In the genomic region with DNA sequence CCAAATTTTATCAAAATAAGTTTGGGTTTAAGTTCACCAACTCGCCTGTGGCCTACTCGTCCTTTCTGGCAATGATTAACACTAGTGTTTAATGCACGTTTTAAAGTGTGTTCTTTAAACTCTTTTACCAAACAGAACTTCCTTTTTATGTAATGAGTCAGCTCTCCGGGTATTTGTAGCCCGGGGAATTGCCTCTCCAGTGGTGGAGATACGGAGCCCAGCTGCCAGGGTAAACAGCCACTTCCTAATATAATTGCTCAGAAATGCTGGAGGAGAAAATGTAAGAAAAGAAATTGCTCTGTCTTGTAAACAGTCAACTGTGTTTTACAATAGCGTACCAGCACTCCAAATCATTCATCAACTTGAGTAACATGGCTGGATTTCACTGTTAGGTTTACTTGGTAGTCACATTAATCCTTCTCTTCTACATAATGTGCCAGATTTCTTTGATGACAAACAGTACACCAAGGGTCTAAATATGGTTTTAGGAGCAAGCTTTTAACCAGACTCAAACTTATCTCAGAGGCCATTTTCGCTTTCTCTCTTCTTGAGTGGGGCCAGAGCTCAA, we compare ENCODE assay signal across 8 cellular contexts.
A peak's percentile ranks its signal among the peaks of the same experiment; 100 is the strongest.
DNase-seq lines count a peak whose midpoint lies in the region; ATAC-seq and TF ChIP-seq lines count a peak whose summit lies in the region.

No MANE protein-coding gene starts in this region.

- H3K4me1 ChIP-seq in heart right ventricle (peaks cover 7 to 47% (median 30%) of the 10 kb centered on the region in 9 donors), gastrocnemius medialis (peaks cover 38 to 42% of the 10 kb centered on the region in 2 donors)

- no peak for TF ChIP-seq POLR2A in gastrocnemius medialis (IDR thresholded peaks at IDR 0.05)

- H3K4me1 Mint-ChIP-seq in activated naive CD4-positive, alpha-beta T cell treated with anti-CD3 and anti-CD28 coated beads, Interleukin-2, amount 50 U/mL, for 24 hours: peaks cover 16% of the 10 kb centered on the region
- H3K4me1 Mint-ChIP-seq in activated T-helper 2 cell treated with anti-CD3 and anti-CD28 coated beads, Interferon-gamma antibody, Interleukin-2, Interleukin-4, amounts not matched to agents 10 μg/mL and 5 μg/mL and 100 μg/mL, durations not matched to agents 14 hours and 24 hours and 36 hours (ENCODE audit: low read depth): peaks cover 44% of the 10 kb centered on the region

- in situ Hi-C loops in gastrocnemius medialis (cut with MboI; ENCODE audit: low sequenced_read_pairs in 4 of 4): no loop called here

- peak overlapping the region; percentile 35 for H3K27ac Mint-ChIP-seq in activated naive CD4-positive, alpha-beta T cell treated with anti-CD3 and anti-CD28 coated beads, Interleukin-2, amount 50 U/mL, for 24 hours
- H3K27ac Mint-ChIP-seq in activated naive CD4-positive, alpha-beta T cell treated with anti-CD3 and anti-CD28 coated beads, Interleukin-2, amount 50 U/mL, for 72 hours: no peak overlapping the region
- peak overlapping the region; percentile 80 for H3K27ac Mint-ChIP-seq in activated T-helper 2 cell treated with anti-CD3 and anti-CD28 coated beads, Interferon-gamma antibody, Interleukin-2, Interleukin-4, amounts not matched to agents 10 μg/mL and 5 μg/mL and 100 μg/mL, durations not matched to agents 14 hours and 24 hours and 36 hours

- no peak for ATAC-seq in activated naive CD4-positive, alpha-beta T cell treated with anti-CD3 and anti-CD28 coated beads, Interleukin-2, amount 50 U/mL, for 72 hours
- ATAC-seq in HG02610 (IDR thresholded peaks at IDR 0.05; ENCODE audit: unreplicated experiment) (peak; percentile 84), heart right ventricle (peak; percentile 74 to 95 (median 92)), gastrocnemius medialis (peak; percentile 66 to 69), HG03159 (IDR thresholded peaks at IDR 0.05; ENCODE audit: unreplicated experiment) (no peak)

- no peaks in the 10 kb centered on the region for H3K36me3 ChIP-seq in heart right ventricle
- H3K36me3 ChIP-seq in gastrocnemius medialis: no peaks in the 10 kb centered on the region

- intact Hi-C loops in activated T-helper 2 cell treated with anti-CD3 and anti-CD28 coated beads, Interferon-gamma antibody, Interleukin-2, Interleukin-4, amounts not matched to agents 10 μg/mL and 5 μg/mL and 100 μg/mL, durations not matched to agents 14 hours and 24 hours and 36 hours (cut with micrococcal nuclease): loop anchor here (5.0 kb wide), 2 partner anchors 189 to 256 kb away; no protein-coding TSS in a partner anchor
- intact Hi-C loops in heart right ventricle (cut with DNase I) (loop anchor here in 8 of 10 donors (1.0 to 10.0 kb wide), 8 partner anchors 17 to 189 kb away; a partner anchor contains a TSS), gastrocnemius medialis (cut with DNase I; ENCODE audit: low total_unique reads) (loop anchor here (5.0 to 10.0 kb wide), 4 partner anchors 64 to 309 kb away; no protein-coding TSS in a partner anchor)

- H3K27ac ChIP-seq in heart right ventricle (peak overlapping the region; percentile 37 to 91 (median 86)), gastrocnemius medialis (peak overlapping the region; percentile 75 to 80 (median 78))

- H3K27me3 Mint-ChIP-seq in activated naive CD4-positive, alpha-beta T cell treated with anti-CD3 and anti-CD28 coated beads, Interleukin-2, amount 50 U/mL, for 24 hours: no peaks in the 10 kb centered on the region
- H3K27me3 Mint-ChIP-seq in activated T-helper 2 cell treated with anti-CD3 and anti-CD28 coated beads, Interferon-gamma antibody, Interleukin-2, Interleukin-4, amounts not matched to agents 10 μg/mL and 5 μg/mL and 100 μg/mL, durations not matched to agents 14 hours and 24 hours and 36 hours (ENCODE audit: low read depth): no peaks in the 10 kb centered on the region

- peak overlapping the region; percentile 54 for H3K4me3 Mint-ChIP-seq in activated naive CD4-positive, alpha-beta T cell treated with anti-CD3 and anti-CD28 coated beads, Interleukin-2, amount 50 U/mL, for 24 hours
- peak overlapping the region; percentile 33 for H3K4me3 Mint-ChIP-seq in activated T-helper 2 cell treated with anti-CD3 and anti-CD28 coated beads, Interferon-gamma antibody, Interleukin-2, Interleukin-4, amounts not matched to agents 10 μg/mL and 5 μg/mL and 100 μg/mL, durations not matched to agents 14 hours and 24 hours and 36 hours (ENCODE audit: low read depth)

- TF ChIP-seq CTCF in heart right ventricle (IDR thresholded peaks at IDR 0.05) (no peak), gastrocnemius medialis (IDR thresholded peaks at IDR 0.05 in 4 of 5, conservative IDR thresholded peaks at IDR 0.05 in 1 of 5) (no peak)

- 8 to 10% methylated on average over 8 of the region's 8 CpGs for WGBS in heart right ventricle, 2 donors

- no peak for DNase-seq in activated naive CD4-positive, alpha-beta T cell treated with anti-CD3 and anti-CD28 coated beads, Interleukin-2, amount 50 U/mL, for 72 hours (ENCODE audit: low spot score in 2 of 2)
- DNase-seq in NCI-H1105 (lab: John Stamatoyannopoulos, UW): peak; percentile 64
- DNase-seq in activated T-helper 2 cell treated with anti-CD3 and anti-CD28 coated beads, Interferon-gamma antibody, Interleukin-2, Interleukin-4, amounts not matched to agents 10 μg/mL and 5 μg/mL and 100 μg/mL, durations not matched to agents 14 hours and 24 hours and 36 hours (ENCODE audit: low spot score): no peak
- DNase-seq in heart right ventricle: peak; percentile 41 to 74
- peak; percentile 4 to 49 for DNase-seq in gastrocnemius medialis

- no peaks in the 10 kb centered on the region for H3K27me3 ChIP-seq in heart right ventricle
- no peaks in the 10 kb centered on the region for H3K27me3 ChIP-seq in gastrocnemius medialis

- H3K4me3 ChIP-seq in heart right ventricle (peak overlapping the region in 1 of 10 donors; percentile 3), gastrocnemius medialis (peak overlapping the region in 3 of 4 donors; percentile 4 to 23 (median 10))

- H3K9me3 ChIP-seq in heart right ventricle (no peaks in the 10 kb centered on the region), gastrocnemius medialis (no peaks in the 10 kb centered on the region)

- no peaks in the 10 kb centered on the region for H3K9me3 Mint-ChIP-seq in activated naive CD4-positive, alpha-beta T cell treated with anti-CD3 and anti-CD28 coated beads, Interleukin-2, amount 50 U/mL, for 24 hours
- H3K9me3 Mint-ChIP-seq in activated naive CD4-positive, alpha-beta T cell treated with anti-CD3 and anti-CD28 coated beads, Interleukin-2, amount 50 U/mL, for 72 hours: peaks cover 0 to 3% of the 10 kb centered on the region in 2 donors
- no peaks in the 10 kb centered on the region for H3K9me3 Mint-ChIP-seq in activated T-helper 2 cell treated with anti-CD3 and anti-CD28 coated beads, Interferon-gamma antibody, Interleukin-2, Interleukin-4, amounts not matched to agents 10 μg/mL and 5 μg/mL and 100 μg/mL, durations not matched to agents 14 hours and 24 hours and 36 hours

- peaks cover 2% of the 10 kb centered on the region for H3K36me3 Mint-ChIP-seq in activated naive CD4-positive, alpha-beta T cell treated with anti-CD3 and anti-CD28 coated beads, Interleukin-2, amount 50 U/mL, for 24 hours
- peaks cover 0 to 9% of the 10 kb centered on the region in 2 donors for H3K36me3 Mint-ChIP-seq in activated naive CD4-positive, alpha-beta T cell treated with anti-CD3 and anti-CD28 coated beads, Interleukin-2, amount 50 U/mL, for 72 hours
- peaks cover 16% of the 10 kb centered on the region for H3K36me3 Mint-ChIP-seq in activated T-helper 2 cell treated with anti-CD3 and anti-CD28 coated beads, Interferon-gamma antibody, Interleukin-2, Interleukin-4, amounts not matched to agents 10 μg/mL and 5 μg/mL and 100 μg/mL, durations not matched to agents 14 hours and 24 hours and 36 hours (ENCODE audit: low read depth)

Comparison
In these comparisons a context has a peak if more than half of its experiments do, and no peak if none do; other contexts are left out.
1. H3K27ac Mint-ChIP-seq: peak in activated naive CD4-positive, alpha-beta T cell treated with anti-CD3 and anti-CD28 coated beads, Interleukin-2, amount 50 U/mL, for 24 hours (single experiment) and activated T-helper 2 cell treated with anti-CD3 and anti-CD28 coated beads, Interferon-gamma antibody, Interleukin-2, Interleukin-4, amounts not matched to agents 10 μg/mL and 5 μg/mL and 100 μg/mL, durations not matched to agents 14 hours and 24 hours and 36 hours (single experiment); none in activated naive CD4-positive, alpha-beta T cell treated with anti-CD3 and anti-CD28 coated beads, Interleukin-2, amount 50 U/mL, for 72 hours (0 of 2).
2. ATAC-seq: peak in HG02610 (single experiment), heart right ventricle (8 of 8) and gastrocnemius medialis (2 of 2); none in activated naive CD4-positive, alpha-beta T cell treated with anti-CD3 and anti-CD28 coated beads, Interleukin-2, amount 50 U/mL, for 72 hours (0 of 2) and HG03159 (single experiment).
3. DNase-seq: peak in NCI-H1105 (single experiment), heart right ventricle (2 of 2) and gastrocnemius medialis (2 of 2); none in activated naive CD4-positive, alpha-beta T cell treated with anti-CD3 and anti-CD28 coated beads, Interleukin-2, amount 50 U/mL, for 72 hours (0 of 2) and activated T-helper 2 cell treated with anti-CD3 and anti-CD28 coated beads, Interferon-gamma antibody, Interleukin-2, Interleukin-4, amounts not matched to agents 10 μg/mL and 5 μg/mL and 100 μg/mL, durations not matched to agents 14 hours and 24 hours and 36 hours (single experiment).